Comparison of ENCODE assay signal across 2 cellular contexts in the genomic region with DNA sequence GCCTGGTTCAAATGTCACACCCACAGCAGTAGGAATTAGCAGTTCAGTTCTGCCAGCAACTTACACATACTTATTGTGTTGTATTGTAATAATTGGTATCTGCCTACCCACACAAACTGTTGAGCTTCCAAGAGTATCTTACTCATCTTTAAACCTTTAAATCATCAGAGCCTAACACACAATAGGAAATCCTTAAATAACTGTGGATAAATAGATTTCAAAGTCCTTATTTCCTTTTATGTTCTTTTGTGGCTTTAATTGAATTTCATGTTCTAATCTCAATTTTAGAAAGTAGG.
TF ChIP-seq lines count a peak whose summit lies in the region.

No MANE protein-coding gene starts in this region.

TF ChIP-seq in IMR-90, 13 proteins besides CTCF, POLR2A, EP300 and RAD21 (continued from another document):
- TF ChIP-seq, protein P1, sequence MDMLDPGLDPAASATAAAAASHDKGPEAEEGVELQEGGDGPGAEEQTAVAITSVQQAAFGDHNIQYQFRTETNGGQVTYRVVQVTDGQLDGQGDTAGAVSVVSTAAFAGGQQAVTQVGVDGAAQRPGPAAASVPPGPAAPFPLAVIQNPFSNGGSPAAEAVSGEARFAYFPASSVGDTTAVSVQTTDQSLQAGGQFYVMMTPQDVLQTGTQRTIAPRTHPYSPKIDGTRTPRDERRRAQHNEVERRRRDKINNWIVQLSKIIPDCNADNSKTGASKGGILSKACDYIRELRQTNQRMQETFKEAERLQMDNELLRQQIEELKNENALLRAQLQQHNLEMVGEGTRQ (IDR thresholded peaks at IDR 0.05; ENCODE audit: low read depth, low read length): no peak
- TF ChIP-seq NFE2L2 (IDR thresholded peaks at IDR 0.05; ENCODE audit: low read depth, low read length): no peak
- no peak for TF ChIP-seq MXI1 (IDR thresholded peaks at IDR 0.05; ENCODE audit: borderline replicate concordance, low read depth, low read length)
- TF ChIP-seq, protein P2, sequence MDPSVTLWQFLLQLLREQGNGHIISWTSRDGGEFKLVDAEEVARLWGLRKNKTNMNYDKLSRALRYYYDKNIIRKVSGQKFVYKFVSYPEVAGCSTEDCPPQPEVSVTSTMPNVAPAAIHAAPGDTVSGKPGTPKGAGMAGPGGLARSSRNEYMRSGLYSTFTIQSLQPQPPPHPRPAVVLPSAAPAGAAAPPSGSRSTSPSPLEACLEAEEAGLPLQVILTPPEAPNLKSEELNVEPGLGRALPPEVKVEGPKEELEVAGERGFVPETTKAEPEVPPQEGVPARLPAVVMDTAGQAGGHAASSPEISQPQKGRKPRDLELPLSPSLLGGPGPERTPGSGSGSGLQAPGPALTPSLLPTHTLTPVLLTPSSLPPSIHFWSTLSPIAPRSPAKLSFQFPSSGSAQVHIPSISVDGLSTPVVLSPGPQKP (IDR thresholded peaks at IDR 0.05; ENCODE audit: borderline replicate concordance, low read depth, low read length): no peak
- TF ChIP-seq FOS (IDR thresholded peaks at IDR 0.05; ENCODE audit: low read depth, low read length): no peak
- no peak for TF ChIP-seq MAZ (IDR thresholded peaks at IDR 0.05; ENCODE audit: borderline replicate concordance, low read depth, low read length)
- no peak for TF ChIP-seq CEBPB (IDR thresholded peaks at IDR 0.05; ENCODE audit: low read depth, low read length)
- TF ChIP-seq RCOR1 (IDR thresholded peaks at IDR 0.05; ENCODE audit: insufficient replicate concordance, low read length): no peak
- TF ChIP-seq CHD1 (IDR thresholded peaks at IDR 0.05; ENCODE audit: low read depth, low read length): no peak

TF ChIP-seq in WTC11, 78 proteins besides CTCF, POLR2A, EP300 and RAD21 (continued from another document):
- TF ChIP-seq ZNF671 (CRISPR knock-in tag; IDR thresholded peaks at IDR 0.05) (no peak), GRHL2 (CRISPR knock-in tag; IDR thresholded peaks at IDR 0.05; ENCODE audit: insufficient replicate concordance, severe bottlenecking) (no peak), RORB (CRISPR knock-in tag; IDR thresholded peaks at IDR 0.05) (no peak), ZNF396 (CRISPR knock-in tag; IDR thresholded peaks at IDR 0.05; ENCODE audit: borderline replicate concordance) (no peak), ZNF423 (CRISPR knock-in tag; IDR thresholded peaks at IDR 0.05) (no peak)
- TF ChIP-seq, protein P3, sequence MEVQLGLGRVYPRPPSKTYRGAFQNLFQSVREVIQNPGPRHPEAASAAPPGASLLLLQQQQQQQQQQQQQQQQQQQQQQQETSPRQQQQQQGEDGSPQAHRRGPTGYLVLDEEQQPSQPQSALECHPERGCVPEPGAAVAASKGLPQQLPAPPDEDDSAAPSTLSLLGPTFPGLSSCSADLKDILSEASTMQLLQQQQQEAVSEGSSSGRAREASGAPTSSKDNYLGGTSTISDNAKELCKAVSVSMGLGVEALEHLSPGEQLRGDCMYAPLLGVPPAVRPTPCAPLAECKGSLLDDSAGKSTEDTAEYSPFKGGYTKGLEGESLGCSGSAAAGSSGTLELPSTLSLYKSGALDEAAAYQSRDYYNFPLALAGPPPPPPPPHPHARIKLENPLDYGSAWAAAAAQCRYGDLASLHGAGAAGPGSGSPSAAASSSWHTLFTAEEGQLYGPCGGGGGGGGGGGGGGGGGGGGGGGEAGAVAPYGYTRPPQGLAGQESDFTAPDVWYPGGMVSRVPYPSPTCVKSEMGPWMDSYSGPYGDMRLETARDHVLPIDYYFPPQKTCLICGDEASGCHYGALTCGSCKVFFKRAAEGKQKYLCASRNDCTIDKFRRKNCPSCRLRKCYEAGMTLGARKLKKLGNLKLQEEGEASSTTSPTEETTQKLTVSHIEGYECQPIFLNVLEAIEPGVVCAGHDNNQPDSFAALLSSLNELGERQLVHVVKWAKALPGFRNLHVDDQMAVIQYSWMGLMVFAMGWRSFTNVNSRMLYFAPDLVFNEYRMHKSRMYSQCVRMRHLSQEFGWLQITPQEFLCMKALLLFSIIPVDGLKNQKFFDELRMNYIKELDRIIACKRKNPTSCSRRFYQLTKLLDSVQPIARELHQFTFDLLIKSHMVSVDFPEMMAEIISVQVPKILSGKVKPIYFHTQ (CRISPR knock-in tag; IDR thresholded peaks at IDR 0.05): no peak
- TF ChIP-seq, protein P4, sequence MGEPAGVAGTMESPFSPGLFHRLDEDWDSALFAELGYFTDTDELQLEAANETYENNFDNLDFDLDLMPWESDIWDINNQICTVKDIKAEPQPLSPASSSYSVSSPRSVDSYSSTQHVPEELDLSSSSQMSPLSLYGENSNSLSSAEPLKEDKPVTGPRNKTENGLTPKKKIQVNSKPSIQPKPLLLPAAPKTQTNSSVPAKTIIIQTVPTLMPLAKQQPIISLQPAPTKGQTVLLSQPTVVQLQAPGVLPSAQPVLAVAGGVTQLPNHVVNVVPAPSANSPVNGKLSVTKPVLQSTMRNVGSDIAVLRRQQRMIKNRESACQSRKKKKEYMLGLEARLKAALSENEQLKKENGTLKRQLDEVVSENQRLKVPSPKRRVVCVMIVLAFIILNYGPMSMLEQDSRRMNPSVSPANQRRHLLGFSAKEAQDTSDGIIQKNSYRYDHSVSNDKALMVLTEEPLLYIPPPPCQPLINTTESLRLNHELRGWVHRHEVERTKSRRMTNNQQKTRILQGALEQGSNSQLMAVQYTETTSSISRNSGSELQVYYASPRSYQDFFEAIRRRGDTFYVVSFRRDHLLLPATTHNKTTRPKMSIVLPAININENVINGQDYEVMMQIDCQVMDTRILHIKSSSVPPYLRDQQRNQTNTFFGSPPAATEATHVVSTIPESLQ (CRISPR knock-in tag; IDR thresholded peaks at IDR 0.05): no peak
- TF ChIP-seq, protein P5, sequence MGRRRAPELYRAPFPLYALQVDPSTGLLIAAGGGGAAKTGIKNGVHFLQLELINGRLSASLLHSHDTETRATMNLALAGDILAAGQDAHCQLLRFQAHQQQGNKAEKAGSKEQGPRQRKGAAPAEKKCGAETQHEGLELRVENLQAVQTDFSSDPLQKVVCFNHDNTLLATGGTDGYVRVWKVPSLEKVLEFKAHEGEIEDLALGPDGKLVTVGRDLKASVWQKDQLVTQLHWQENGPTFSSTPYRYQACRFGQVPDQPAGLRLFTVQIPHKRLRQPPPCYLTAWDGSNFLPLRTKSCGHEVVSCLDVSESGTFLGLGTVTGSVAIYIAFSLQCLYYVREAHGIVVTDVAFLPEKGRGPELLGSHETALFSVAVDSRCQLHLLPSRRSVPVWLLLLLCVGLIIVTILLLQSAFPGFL (CRISPR knock-in tag; IDR thresholded peaks at IDR 0.05; ENCODE audit: borderline replicate concordance): no peak
